In the genomic region with DNA sequence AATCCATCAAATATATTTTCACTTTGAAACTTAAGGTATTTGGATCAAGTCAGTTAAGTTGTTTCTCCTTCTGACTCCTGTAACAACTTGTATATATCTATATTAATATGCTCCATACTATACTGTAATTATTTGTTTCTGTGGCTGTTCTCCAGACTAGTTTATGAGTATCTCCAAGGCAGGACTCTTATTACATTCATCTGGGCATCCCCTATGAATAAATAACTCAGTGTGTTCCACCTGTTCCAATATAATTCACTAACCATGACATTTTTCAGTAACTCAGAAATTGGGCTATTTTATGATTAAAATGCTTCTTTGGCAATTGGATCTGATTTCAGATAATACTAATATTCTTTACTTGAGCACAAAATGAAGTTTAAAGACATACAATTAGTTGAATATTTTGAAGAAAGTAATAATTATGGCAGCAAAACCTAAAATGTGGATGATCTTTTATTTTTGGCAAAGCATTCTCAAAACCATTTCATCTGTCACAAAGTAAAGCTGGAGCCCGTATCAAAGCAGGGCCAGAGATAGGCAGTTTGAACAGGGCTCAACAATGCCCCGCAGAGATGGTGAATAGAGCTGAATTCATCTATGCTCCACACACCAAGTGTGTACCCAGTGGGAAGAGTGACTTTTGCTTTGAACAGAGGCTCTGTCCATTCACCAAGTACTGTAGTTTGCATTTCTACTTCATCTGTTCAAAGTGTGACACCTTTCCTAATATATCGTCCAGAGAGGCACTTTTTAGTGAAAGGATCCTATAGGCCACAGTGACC, we compare ENCODE assay signal across 31 cellular contexts.
A peak's percentile ranks its signal among the peaks of the same experiment; 100 is the strongest.
DNase-seq lines count a peak whose midpoint lies in the region; ATAC-seq and TF ChIP-seq lines count a peak whose summit lies in the region.
"Had no signal": no experiment of that assay in that cellular context is flagged by ENCODE, and none has a peak within 500 bp of the region (broad histone marks: within the 10 kb centered on the region; RNA-seq: fewer than 3 reads in every experiment).

No MANE protein-coding gene starts in this region.

- no peak overlapping the region for H2AFZ ChIP-seq in smooth muscle cell (ENCODE audit: low read depth)

- TF ChIP-seq CTCF in LNCaP clone FGC (IDR thresholded peaks at IDR 0.05; ENCODE audit: control insufficient read depth, extremely low read depth, insufficient read depth) = no peak
- TF ChIP-seq CTCF in natural killer cell (IDR thresholded peaks at IDR 0.05) = no peak
- no peak for TF ChIP-seq CTCF in smooth muscle cell (IDR thresholded peaks at IDR 0.05; ENCODE audit: borderline replicate concordance, insufficient read depth, poor library complexity, severe bottlenecking)

- WGBS in smooth muscle cell (ENCODE audit: low lambda C conversion rate) = 95% methylated on average over 3 of the region's 3 CpGs

- no peaks in the 10 kb centered on the region for H3K27me3 Mint-ChIP-seq in natural killer cell (ENCODE audit: low read depth in 2 of 2)
- no peaks in the 10 kb centered on the region for H3K27me3 Mint-ChIP-seq in stimulated activated memory B cell treated with anti-CD40 and anti-IgM and Interleukin-4, amounts not matched to agents 10 μg/mL and 1 μg/mL and 100 μg/mL, for 72 hours
- no peaks in the 10 kb centered on the region for H3K27me3 Mint-ChIP-seq in activated T-cell treated with anti-CD3 and anti-CD28 coated beads, Interleukin-2, amount 50 U/mL, for 24 hours
- H3K27me3 Mint-ChIP-seq: dendritic cell treated with granulocyte-macrophage colony-stimulating factor and Interleukin-4, amounts not matched to agents 40 ng/mL and 50 ng/mL, for 4 days had no signal

- H3K4me3 ChIP-seq in LNCaP clone FGC (ENCODE audit: low read depth, low read length) (no peak overlapping the region), smooth muscle cell (no peak overlapping the region)
- H3K4me3 ChIP-seq: BLaER1 treated with 17β-estradiol and CSF1 and Interleukin-3, amounts not matched to agents 10 nM and 100 nM; heart left ventricle; left ventricle myocardium inferior; ovary; thyroid gland had no signal

- peak overlapping the region; percentile 5 for H3K4me3 Mint-ChIP-seq in natural killer cell
- H3K4me3 Mint-ChIP-seq in stimulated activated memory B cell treated with anti-CD40 and anti-IgM and Interleukin-4, amounts not matched to agents 10 μg/mL and 1 μg/mL and 100 μg/mL, for 72 hours = no peak overlapping the region
- H3K4me3 Mint-ChIP-seq in activated T-cell treated with anti-CD3 and anti-CD28 coated beads, Interleukin-2, amount 50 U/mL, for 24 hours = no peak overlapping the region
- H3K4me3 Mint-ChIP-seq: activated CD4-positive, alpha-beta T cell treated with anti-CD3 and anti-CD28 coated beads, Interleukin-2, amount 10 ng/mL, durations not matched to agents 24 days and 14 days; activated T-cell treated with anti-CD3 and anti-CD28 coated beads, Interleukin-2, amount 50 U/mL, for 4 hours; dendritic cell treated with granulocyte-macrophage colony-stimulating factor and Interleukin-4, amounts not matched to agents 40 ng/mL and 50 ng/mL, for 4 days; naive thymus-derived CD8-positive, alpha-beta T cell; stimulated activated naive CD8-positive, alpha-beta T cell treated with anti-CD3 and anti-CD28 coated beads, Interleukin-15, amount 100 ng/mL, for 72 hours had no signal

- H3K9me3 Mint-ChIP-seq in natural killer cell = no peaks in the 10 kb centered on the region
- H3K9me3 Mint-ChIP-seq in stimulated activated memory B cell treated with anti-CD40 and anti-IgM and Interleukin-4, amounts not matched to agents 10 μg/mL and 1 μg/mL and 100 μg/mL, for 72 hours = no peaks in the 10 kb centered on the region
- H3K9me3 Mint-ChIP-seq in activated T-cell treated with anti-CD3 and anti-CD28 coated beads, Interleukin-2, amount 50 U/mL, for 24 hours = no peaks in the 10 kb centered on the region
- H3K9me3 Mint-ChIP-seq: activated CD4-positive, alpha-beta T cell treated with anti-CD3 and anti-CD28 coated beads, Interleukin-2, amount 10 ng/mL, durations not matched to agents 24 days and 14 days; activated T-cell treated with anti-CD3 and anti-CD28 coated beads, Interleukin-2, amount 50 U/mL, for 4 hours; dendritic cell treated with granulocyte-macrophage colony-stimulating factor and Interleukin-4, amounts not matched to agents 40 ng/mL and 50 ng/mL, for 4 days; naive thymus-derived CD8-positive, alpha-beta T cell; stimulated activated naive CD8-positive, alpha-beta T cell treated with anti-CD3 and anti-CD28 coated beads, Interleukin-15, amount 100 ng/mL, for 72 hours had no signal

- peaks cover 85% of the 10 kb centered on the region for H4K20me1 ChIP-seq in smooth muscle cell (ENCODE audit: low read depth)
- H4K20me1 ChIP-seq: BLaER1 treated with 17β-estradiol and CSF1 and Interleukin-3, amounts not matched to agents 10 nM and 100 nM had no signal

- H3K9me3 ChIP-seq in smooth muscle cell (replicated peaks; ENCODE audit: low read depth) = no peaks in the 10 kb centered on the region
- H3K9me3 ChIP-seq: BLaER1 treated with 17β-estradiol and CSF1 and Interleukin-3, amounts not matched to agents 10 nM and 100 nM; Caco-2; heart left ventricle; left ventricle myocardium inferior; ovary; thyroid gland had no signal

- H3K27ac Mint-ChIP-seq in natural killer cell = peak overlapping the region; percentile 7 to 14
- peak overlapping the region; percentile 7 for H3K27ac Mint-ChIP-seq in stimulated activated memory B cell treated with anti-CD40 and anti-IgM and Interleukin-4, amounts not matched to agents 10 μg/mL and 1 μg/mL and 100 μg/mL, for 72 hours
- no peak overlapping the region for H3K27ac Mint-ChIP-seq in activated T-cell treated with anti-CD3 and anti-CD28 coated beads, Interleukin-2, amount 50 U/mL, for 24 hours
- H3K27ac Mint-ChIP-seq: activated CD4-positive, alpha-beta T cell treated with anti-CD3 and anti-CD28 coated beads, Interleukin-2, amount 10 ng/mL, durations not matched to agents 24 days and 14 days; dendritic cell treated with granulocyte-macrophage colony-stimulating factor and Interleukin-4, amounts not matched to agents 40 ng/mL and 50 ng/mL, for 4 days; naive thymus-derived CD8-positive, alpha-beta T cell; stimulated activated naive CD8-positive, alpha-beta T cell treated with anti-CD3 and anti-CD28 coated beads, Interleukin-15, amount 100 ng/mL, for 72 hours had no signal

- H3K4me1 Mint-ChIP-seq in natural killer cell = peaks cover 19 to 23% of the 10 kb centered on the region in 2 donors
- peaks cover 26% of the 10 kb centered on the region for H3K4me1 Mint-ChIP-seq in stimulated activated memory B cell treated with anti-CD40 and anti-IgM and Interleukin-4, amounts not matched to agents 10 μg/mL and 1 μg/mL and 100 μg/mL, for 72 hours
- no peaks in the 10 kb centered on the region for H3K4me1 Mint-ChIP-seq in activated T-cell treated with anti-CD3 and anti-CD28 coated beads, Interleukin-2, amount 50 U/mL, for 24 hours (ENCODE audit: low read depth)
- H3K4me1 Mint-ChIP-seq: stimulated activated naive CD8-positive, alpha-beta T cell treated with anti-CD3 and anti-CD28 coated beads, Interleukin-15, amount 100 ng/mL, for 72 hours had no signal

- ATAC-seq in natural killer cell = no peak
- no peak for ATAC-seq in stimulated activated memory B cell treated with anti-CD40 and anti-IgM and Interleukin-4, amounts not matched to agents 10 μg/mL and 1 μg/mL and 100 μg/mL, for 72 hours
- ATAC-seq: activated T-cell treated with anti-CD3 and anti-CD28 coated beads, Interleukin-2, amount 50 U/mL, for 4 hours; esophagus mucosa; heart left ventricle; naive thymus-derived CD8-positive, alpha-beta T cell; stimulated activated naive CD8-positive, alpha-beta T cell treated with anti-CD3 and anti-CD28 coated beads, Interleukin-15, amount 100 ng/mL, for 72 hours had no signal

- no peak overlapping the region for H3K9ac ChIP-seq in smooth muscle cell (ENCODE audit: low read depth)
- H3K9ac ChIP-seq: BLaER1 treated with 17β-estradiol and CSF1 and Interleukin-3, amounts not matched to agents 10 nM and 100 nM had no signal

- H3K4me2 ChIP-seq in smooth muscle cell = no peak overlapping the region
- H3K4me2 ChIP-seq: BLaER1 treated with 17β-estradiol and CSF1 and Interleukin-3, amounts not matched to agents 10 nM and 100 nM had no signal

- intact Hi-C loops in natural killer cell (cut with micrococcal nuclease) = no loop called here

- H3F3A ChIP-seq in smooth muscle cell (ENCODE audit: low read depth) = no peaks in the 10 kb centered on the region

- H3K27ac ChIP-seq in cingulate gyrus (ENCODE audit: low read depth, low read length) (peak overlapping the region; percentile 15), smooth muscle cell (ENCODE audit: low read depth) (no peak overlapping the region)
- H3K27ac ChIP-seq: BLaER1 treated with 17β-estradiol and CSF1 and Interleukin-3, amounts not matched to agents 10 nM and 100 nM; heart left ventricle; left ventricle myocardium inferior; ovary; thyroid gland; VCaP had no signal

- H3K79me2 ChIP-seq in smooth muscle cell (ENCODE audit: low read depth) = no peaks in the 10 kb centered on the region

- no peaks in the 10 kb centered on the region for H3K4me1 ChIP-seq in smooth muscle cell (ENCODE audit: low read depth)
- H3K4me1 ChIP-seq: BLaER1 treated with 17β-estradiol and CSF1 and Interleukin-3, amounts not matched to agents 10 nM and 100 nM; heart left ventricle; left ventricle myocardium inferior; thyroid gland had no signal

- no peaks in the 10 kb centered on the region for H3K36me3 ChIP-seq in smooth muscle cell (ENCODE audit: low read depth)
- H3K36me3 ChIP-seq: BLaER1 treated with 17β-estradiol and CSF1 and Interleukin-3, amounts not matched to agents 10 nM and 100 nM; heart left ventricle; left ventricle myocardium inferior; ovary; thyroid gland had no signal

- H3K36me3 Mint-ChIP-seq in natural killer cell = no peaks in the 10 kb centered on the region
- H3K36me3 Mint-ChIP-seq in stimulated activated memory B cell treated with anti-CD40 and anti-IgM and Interleukin-4, amounts not matched to agents 10 μg/mL and 1 μg/mL and 100 μg/mL, for 72 hours = no peaks in the 10 kb centered on the region
- no peaks in the 10 kb centered on the region for H3K36me3 Mint-ChIP-seq in activated T-cell treated with anti-CD3 and anti-CD28 coated beads, Interleukin-2, amount 50 U/mL, for 24 hours (ENCODE audit: low read depth)
- H3K36me3 Mint-ChIP-seq: naive thymus-derived CD8-positive, alpha-beta T cell had no signal

- DNase-seq in LNCaP clone FGC (ENCODE audit: low read depth) (peak; percentile 56), natural killer cell (no peak), smooth muscle cell (lab: John Stamatoyannopoulos, UW; ENCODE audit: unreplicated experiment) (no peak), NOMO-1 treated with DMSO at 0.1 percent for 48 hours (lab: John Stamatoyannopoulos, UW; ENCODE audit: unreplicated experiment) (no peak)
- no peak for DNase-seq in activated T-cell treated with anti-CD3 and anti-CD28 coated beads, Interleukin-2, amount 50 U/mL, for 24 hours
- DNase-seq: activated CD4-positive, alpha-beta T cell treated with anti-CD3 and anti-CD28 coated beads, Interleukin-2, amount 10 ng/mL, durations not matched to agents 24 days and 14 days; activated T-cell treated with anti-CD3 and anti-CD28 coated beads, Interleukin-2, amount 50 U/mL, for 4 hours; Caco-2; DMS53; foreskin fibroblast; H7; heart left ventricle; KBM-7; left ventricle myocardium inferior; MM.1S; naive thymus-derived CD8-positive, alpha-beta T cell; NCI-H226; NCI-H69; ovary; SIG-M5; stimulated activated CD8-positive, alpha-beta memory T cell treated with anti-CD3 and anti-CD28 coated beads, Interleukin-4, amount 100 ng/mL, for 48 hours; stimulated activated naive CD8-positive, alpha-beta T cell treated with anti-CD3 and anti-CD28 coated beads, Interleukin-15, amount 100 ng/mL, for 72 hours; SW 1271; T-helper 9 cell; thyroid gland had no signal

- H3K27me3 ChIP-seq in smooth muscle cell (ENCODE audit: low read depth) = no peaks in the 10 kb centered on the region
- H3K27me3 ChIP-seq: BLaER1 treated with 17β-estradiol and CSF1 and Interleukin-3, amounts not matched to agents 10 nM and 100 nM; heart left ventricle; ovary; thyroid gland had no signal
